31 cellular contexts compared by ENCODE assay signal in the genomic region with DNA sequence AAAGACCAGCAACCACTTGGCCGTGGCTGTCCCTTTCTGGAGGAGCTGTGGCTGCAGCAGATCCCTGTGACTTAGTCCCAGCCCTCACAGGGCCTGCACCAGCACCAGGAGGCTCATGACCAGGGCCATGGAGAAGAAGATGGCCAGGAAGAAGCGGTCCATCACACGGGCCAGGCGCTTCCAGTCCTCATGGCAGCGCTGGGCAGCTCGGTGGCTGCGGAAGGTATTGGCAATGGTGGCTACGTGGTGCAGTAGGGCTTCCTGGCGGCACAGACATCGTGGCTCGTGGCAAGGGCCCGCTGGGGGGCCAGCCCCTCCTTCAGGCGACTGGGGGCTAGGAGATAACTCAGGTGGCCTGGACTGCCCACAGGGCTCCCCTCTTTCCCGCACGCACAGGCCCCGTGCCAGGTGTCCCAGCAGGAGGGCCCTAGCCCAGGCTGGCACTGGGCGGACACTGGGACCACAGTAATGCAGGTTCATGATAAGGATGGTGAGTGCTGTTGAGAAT. TPM values are rescaled to one million over a fixed set of nuclear protein-coding genes. Genes with fewer than 3 reads are reported as not detected.
"Had no signal": no experiment of that assay in that cellular context is flagged by ENCODE, and none has a peak within 500 bp of the region (broad histone marks: within the 10 kb centered on the region; RNA-seq: fewer than 3 reads in every experiment).

No MANE protein-coding gene starts in this region.

- ATAC-seq: activated CD8-positive, alpha-beta memory T cell treated with anti-CD3 and anti-CD28 coated beads, Interleukin-2, amount 10 ng/mL, durations not matched to agents 7 days and 5 days; activated T-helper 17 cell treated with anti-CD3 and anti-CD28 coated beads, Interleukin-2, amount 50 U/mL, for 72 hours; body of pancreas; Panc1 had no signal

- H3K27ac Mint-ChIP-seq: activated CD4-positive, alpha-beta memory T cell treated with anti-CD3 and anti-CD28 coated beads for 36 hours; activated CD4-positive, alpha-beta T cell treated with anti-CD3 and anti-CD28 coated beads, Interleukin-2, amount 10 ng/mL, durations not matched to agents 24 days and 14 days; activated CD8-positive, alpha-beta memory T cell treated with anti-CD3 and anti-CD28 coated beads, Interleukin-2, amount 10 ng/mL, durations not matched to agents 7 days and 5 days had no signal

- H3K4me1 ChIP-seq: adrenal gland, body of pancreas, breast epithelium, SJCRH30 had no signal

- H3K4me1 Mint-ChIP-seq: activated CD4-positive, alpha-beta T cell treated with anti-CD3 and anti-CD28 coated beads, Interleukin-2, amount 10 ng/mL, durations not matched to agents 24 days and 14 days; activated CD8-positive, alpha-beta memory T cell treated with anti-CD3 and anti-CD28 coated beads, Interleukin-2, amount 10 ng/mL, durations not matched to agents 7 days and 5 days; activated T-helper 17 cell treated with anti-CD3 and anti-CD28 coated beads, Interleukin-2, amount 50 U/mL, for 72 hours had no signal

- H3K4me3 Mint-ChIP-seq: activated CD4-positive, alpha-beta memory T cell treated with anti-CD3 and anti-CD28 coated beads for 36 hours; activated CD4-positive, alpha-beta T cell treated with anti-CD3 and anti-CD28 coated beads, Interleukin-2, amount 10 ng/mL, durations not matched to agents 24 days and 14 days; activated CD8-positive, alpha-beta memory T cell treated with anti-CD3 and anti-CD28 coated beads, Interleukin-2, amount 10 ng/mL, durations not matched to agents 7 days and 5 days; activated T-helper 17 cell treated with anti-CD3 and anti-CD28 coated beads, Interleukin-2, amount 50 U/mL, for 72 hours had no signal

- H3K4me3 ChIP-seq: adrenal gland, body of pancreas, breast epithelium, SJCRH30, SK-N-MC had no signal

- FAIRE-seq: astrocyte had no signal

- DNase-seq: activated CD4-positive, alpha-beta memory T cell treated with anti-CD3 and anti-CD28 coated beads for 36 hours; activated CD4-positive, alpha-beta T cell treated with anti-CD3 and anti-CD28 coated beads, Interleukin-2, amount 10 ng/mL, durations not matched to agents 24 days and 14 days; activated CD8-positive, alpha-beta memory T cell treated with anti-CD3 and anti-CD28 coated beads, Interleukin-2, amount 10 ng/mL, durations not matched to agents 7 days and 5 days; activated effector memory CD4-positive, alpha-beta T cell treated with anti-CD3 and anti-CD28 coated beads, Interleukin-2, amount 50 U/mL, for 16 hours; activated naive CD4-positive, alpha-beta T cell; activated naive CD4-positive, alpha-beta T cell treated with anti-CD3 and anti-CD28 coated beads, Interleukin-2, amount 50 U/mL, for 16 hours; activated T-cell treated with anti-CD3 and anti-CD28 coated beads, Interleukin-2, amount 50 U/mL, for 48 hours; adrenal gland; body of pancreas; caudate nucleus; cerebellar nuclear complex; NCI-H1092 treated with DMSO at 0.1 percent for 48 hours; NCI-H1417; NCI-H187 treated with DMSO at 0.1 percent for 48 hours; NCI-H2081; NCI-H345; NCI-H524 treated with DMSO at 0.1 percent for 48 hours; SHP77; SJCRH30; T1000; WERI-Rb-1 had no signal

- H3K9me3 Mint-ChIP-seq: activated CD4-positive, alpha-beta memory T cell treated with anti-CD3 and anti-CD28 coated beads for 36 hours; activated CD4-positive, alpha-beta T cell treated with anti-CD3 and anti-CD28 coated beads, Interleukin-2, amount 10 ng/mL, durations not matched to agents 24 days and 14 days; activated T-helper 17 cell treated with anti-CD3 and anti-CD28 coated beads, Interleukin-2, amount 50 U/mL, for 72 hours had no signal

- H3K27me3 Mint-ChIP-seq: activated CD4-positive, alpha-beta memory T cell treated with anti-CD3 and anti-CD28 coated beads for 36 hours; activated CD4-positive, alpha-beta T cell treated with anti-CD3 and anti-CD28 coated beads, Interleukin-2, amount 10 ng/mL, durations not matched to agents 24 days and 14 days; activated CD8-positive, alpha-beta memory T cell treated with anti-CD3 and anti-CD28 coated beads, Interleukin-2, amount 10 ng/mL, durations not matched to agents 7 days and 5 days; activated T-helper 17 cell treated with anti-CD3 and anti-CD28 coated beads, Interleukin-2, amount 50 U/mL, for 72 hours had no signal

- H3K27me3 ChIP-seq: adrenal gland, body of pancreas, breast epithelium, SJCRH30 had no signal

- H3K9me3 ChIP-seq: adrenal gland, body of pancreas, breast epithelium, SJCRH30 had no signal

- H3K27ac ChIP-seq: adrenal gland, body of pancreas, breast epithelium, SJCRH30, SK-N-MC, WERI-Rb-1 had no signal

RNA-seq across cellular contexts. Expression of gene ART1, which starts 21.1 kb away (rescaled TPM):
- total RNA-seq: activated CD4-positive, alpha-beta memory T cell treated with anti-CD3 and anti-CD28 coated beads for 36 hours; activated CD4-positive, alpha-beta T cell treated with anti-CD3 and anti-CD28 coated beads, Interleukin-2, amount 10 ng/mL, durations not matched to agents 24 days and 14 days; activated CD8-positive, alpha-beta memory T cell treated with anti-CD3 and anti-CD28 coated beads, Interleukin-2, amount 10 ng/mL, durations not matched to agents 7 days and 5 days; activated T-helper 17 cell treated with anti-CD3 and anti-CD28 coated beads, Interleukin-2, amount 50 U/mL, for 72 hours; astrocyte; body of pancreas; breast epithelium; M059J; NCI-H460; RPMI7951; SJCRH30; T-helper 1 cell treated with Interleukin-12 subunit alpha and Interleukin-12 subunit beta and Interleukin-4 antibody, amounts not matched to agents 30 ng/mL and 1 ng/mL, for 36 hours; T-helper 2 cell treated with Interferon-gamma antibody and Interleukin-4, amounts not matched to agents 100 ng/mL and 5 ng/mL, for 36 hours had no signal
- polyA plus RNA-seq: adrenal gland had no signal

RNA-seq across cellular contexts. Expression of gene ART5, which starts 24.3 kb away (rescaled TPM):
- total RNA-seq: activated CD4-positive, alpha-beta memory T cell treated with anti-CD3 and anti-CD28 coated beads for 36 hours; activated CD4-positive, alpha-beta T cell treated with anti-CD3 and anti-CD28 coated beads, Interleukin-2, amount 10 ng/mL, durations not matched to agents 24 days and 14 days; activated CD8-positive, alpha-beta memory T cell treated with anti-CD3 and anti-CD28 coated beads, Interleukin-2, amount 10 ng/mL, durations not matched to agents 7 days and 5 days; activated T-helper 17 cell treated with anti-CD3 and anti-CD28 coated beads, Interleukin-2, amount 50 U/mL, for 72 hours; body of pancreas; M059J; NCI-H460; RPMI7951; SJCRH30; T-helper 1 cell treated with Interleukin-12 subunit alpha and Interleukin-12 subunit beta and Interleukin-4 antibody, amounts not matched to agents 30 ng/mL and 1 ng/mL, for 36 hours; T-helper 2 cell treated with Interferon-gamma antibody and Interleukin-4, amounts not matched to agents 100 ng/mL and 5 ng/mL, for 36 hours had no signal
